17 cellular contexts compared by ENCODE assay signal in genomic region chr5:81235287-81236072, GRCh38. TPM values are rescaled to one million over a fixed set of nuclear protein-coding genes. Genes with fewer than 3 reads are reported as not detected.
DNase-seq lines count a peak whose midpoint lies in the region; ATAC-seq and TF ChIP-seq lines count a peak whose summit lies in the region.
"Had no signal": no experiment of that assay in that cellular context is flagged by ENCODE, and none has a peak within 500 bp of the region (broad histone marks: within the 10 kb centered on the region; RNA-seq: fewer than 3 reads in every experiment).

No MANE protein-coding gene starts in this region.

- TF ChIP-seq CTCF in dorsolateral prefrontal cortex (IDR thresholded peaks at IDR 0.05 in 54 of 56, conservative IDR thresholded peaks at IDR 0.05 in 2 of 56; ENCODE audit: low read depth in 1 of 56, partially characterized antibody in 56 of 56): no peak
- TF ChIP-seq CTCF in right lobe of liver (IDR thresholded peaks at IDR 0.05): no peak
- TF ChIP-seq CTCF in tibial artery (IDR thresholded peaks at IDR 0.05): no peak

- H3K36me3 ChIP-seq in right lobe of liver (no peaks in the 10 kb centered on the region), tibial artery (no peaks in the 10 kb centered on the region)

- TF ChIP-seq POLR2A in right lobe of liver (IDR thresholded peaks at IDR 0.05): no peak

- H3K27me3 ChIP-seq in dorsolateral prefrontal cortex (no peaks in the 10 kb centered on the region), right lobe of liver (no peaks in the 10 kb centered on the region), tibial artery (no peaks in the 10 kb centered on the region)
- H3K27me3 ChIP-seq: SJCRH30, tibial nerve had no signal

- peak; percentile 21 to 55 (median 40) for ATAC-seq in right lobe of liver

- H3K27ac ChIP-seq in dorsolateral prefrontal cortex: peak overlapping the region in 57 of 59 donors; percentile 14 to 95 (median 80)
- no peak overlapping the region for H3K27ac ChIP-seq in right lobe of liver
- H3K27ac ChIP-seq in tibial artery: peak overlapping the region; percentile 93 to 94
- H3K27ac ChIP-seq: 22Rv1, SJCRH30 had no signal

- H3K4me3 ChIP-seq in dorsolateral prefrontal cortex (peak overlapping the region in 9 of 59 donors; percentile 5 to 64 (median 12)), right lobe of liver (no peak overlapping the region), tibial artery (peak overlapping the region in 1 of 2 donors; percentile 0)
- H3K4me3 ChIP-seq: SJCRH30, tibial nerve had no signal

- DNase-seq in NCI-H2029 (lab: John Stamatoyannopoulos, UW) (peak; percentile 21), NCI-H2029 treated with DMSO at 0.1 percent for 48 hours (lab: John Stamatoyannopoulos, UW) (no peak), dorsolateral prefrontal cortex (peak in 1 of 10 donors; percentile 66), right lobe of liver (peak in 1 of 3 donors; percentile 53), tibial artery (peak; percentile 47 to 84), NCI-H510A (lab: John Stamatoyannopoulos, UW) (no peak), MV-4-11 (lab: John Stamatoyannopoulos, UW) (no peak)
- no peak for DNase-seq in stimulated activated naive CD4-positive, alpha-beta T cell treated with Interleukin-2 at 50 U/mL for 16 hours (lab: John Stamatoyannopoulos, UW)
- DNase-seq: activated effector memory CD4-positive, alpha-beta T cell treated with anti-CD3 and anti-CD28 coated beads, Interleukin-2, amount 50 U/mL, for 16 hours; CD4-positive, alpha-beta T cell; endodermal cell; foreskin melanocyte; NCI-H2171 treated with DMSO at 0.1 percent for 48 hours; occipital lobe; SJCRH30 had no signal

- intact Hi-C loops in dorsolateral prefrontal cortex (cut with DNase I): no loop called here
- intact Hi-C loops in right lobe of liver (cut with DNase I): no loop called here
- intact Hi-C loops in tibial artery (cut with DNase I; ENCODE audit: low total_unique reads): no loop called here

- peaks cover 0 to 8% (median 0%) of the 10 kb centered on the region in 4 donors for H3K4me1 ChIP-seq in right lobe of liver
- H3K4me1 ChIP-seq in tibial artery: peaks cover 0 to 67% (median 36%) of the 10 kb centered on the region in 4 donors
- H3K4me1 ChIP-seq: SJCRH30 had no signal

- WGBS in right lobe of liver (ENCODE audit: insufficient coverage, low coverage, low lambda C conversion rate, missing lambda C conversion rate): 45% methylated on average over 7 of the region's 10 CpGs

- no peaks in the 10 kb centered on the region for H3K9me3 ChIP-seq in right lobe of liver
- H3K9me3 ChIP-seq in tibial artery: no peaks in the 10 kb centered on the region
- H3K9me3 ChIP-seq: SJCRH30, tibial nerve had no signal

RNA-seq across cellular contexts. Expression of gene CKMT2, which starts 2.4 kb away (rescaled TPM):
- total RNA-seq in dorsolateral prefrontal cortex (10 to 100 TPM in 96 of 120 experiments, 1 to 10 TPM in 24; 6.2 to 26.3 (median 12.5) TPM), right lobe of liver (1 to 10 TPM in 2 of 6 experiments, under 1 TPM in 4; 0.39 to 1.8 (median 0.80) TPM)
- total RNA-seq: SJCRH30 had no signal

Comparison
In these comparisons a context has a peak if more than half of its experiments do, and no peak if none do; other contexts are left out.
1. DNase-seq: peak in NCI-H2029 (single experiment) and tibial artery (2 of 2); none in NCI-H2029 treated with DMSO at 0.1 percent for 48 hours (single experiment), NCI-H510A (single experiment), MV-4-11 (single experiment) and stimulated activated naive CD4-positive, alpha-beta T cell treated with Interleukin-2 at 50 U/mL for 16 hours (single experiment).
2. H3K27ac ChIP-seq: peak in dorsolateral prefrontal cortex (57 of 59) and tibial artery (2 of 2); none in right lobe of liver (0 of 3).